29 cellular contexts compared by ENCODE assay signal in genomic region chr7:65749039-65749438, GRCh38.
DNase-seq lines count a peak whose midpoint lies in the region; ATAC-seq and TF ChIP-seq lines count a peak whose summit lies in the region.
"Had no signal": no experiment of that assay in that cellular context is flagged by ENCODE, and none has a peak within 500 bp of the region (broad histone marks: within the 10 kb centered on the region; RNA-seq: fewer than 3 reads in every experiment).

No MANE protein-coding gene starts in this region.

- peaks cover 62% of the 10 kb centered on the region for H3K79me2 ChIP-seq in DND-41 (ENCODE audit: insufficient read depth, low read length)
- peaks cover 36% of the 10 kb centered on the region for H3K79me2 ChIP-seq in OCI-LY1 (ENCODE audit: insufficient read depth, low read length)

- H4K20me1 ChIP-seq in DND-41 (ENCODE audit: insufficient read depth, low read length) (peaks cover 15% of the 10 kb centered on the region; the same call in 1 of the 2 replicates), OCI-LY1 (ENCODE audit: insufficient read depth, low read length) (no peaks in the 10 kb centered on the region)

- H3K4me2 ChIP-seq in DND-41 (ENCODE audit: insufficient read depth, low read length): peak overlapping the region; percentile 70
- peak overlapping the region; percentile 82 for H3K4me2 ChIP-seq in OCI-LY1 (ENCODE audit: low read length)
- H3K4me2 ChIP-seq: smooth muscle cell had no signal

- TF ChIP-seq CTCF in DND-41 (IDR thresholded peaks at IDR 0.05; ENCODE audit: borderline replicate concordance, extremely low read depth, low read length, poor library complexity, severe bottlenecking) (no peak), OCI-LY1 (IDR thresholded peaks at IDR 0.05; ENCODE audit: low read length) (no peak), gastroesophageal sphincter (IDR thresholded peaks at IDR 0.05) (no peak), sigmoid colon (IDR thresholded peaks at IDR 0.05) (no peak)

- DNase-seq in DND-41 (no peak), sigmoid colon (peak; percentile 40), NCI-H748 (lab: John Stamatoyannopoulos, UW; ENCODE audit: unreplicated experiment) (no peak)
- no peak for DNase-seq in activated CD8-positive, alpha-beta memory T cell treated with anti-CD3 and anti-CD28 coated beads, Interleukin-2, amount 50 U/mL, for 4 hours
- DNase-seq: activated CD8-positive, alpha-beta T cell treated with anti-CD3 and anti-CD28 coated beads, Interleukin-2, amount 10 ng/mL, durations not matched to agents 7 days and 5 days; activated gamma-delta T cell; activated naive CD8-positive, alpha-beta T cell treated with anti-CD3 and anti-CD28 coated beads, Interleukin-2, amount 50 U/mL, for 24 hours; activated T-cell treated with anti-CD3 and anti-CD28 coated beads for 4 hours; central memory CD4-positive, alpha-beta T cell; EL; GM23248; naive B cell; NCI-H1092; NCI-H187 treated with DMSO at 0.1 percent for 48 hours; NCI-H2171 treated with DMSO at 0.1 percent for 48 hours; NCI-H510A treated with DMSO at 0.1 percent for 48 hours; retina; SJCRH30; stimulated activated CD4-positive, alpha-beta T cell treated with anti-CD3 and anti-CD28 coated beads, Interleukin-1b, Interleukin-23, amount 100 ng/mL, for 48 hours; stimulated activated CD8-positive, alpha-beta memory T cell treated with anti-CD3 and anti-CD28 coated beads, Interleukin-4, amount 100 ng/mL, for 48 hours; stimulated activated naive CD8-positive, alpha-beta T cell treated with anti-CD3 and anti-CD28 coated beads, Interleukin-15, amount 100 ng/mL, for 72 hours; T-cell had no signal

- no peak overlapping the region for H3K9ac ChIP-seq in DND-41 (ENCODE audit: low read depth, low read length)
- no peak overlapping the region for H3K9ac ChIP-seq in OCI-LY1 (ENCODE audit: low read length)
- H3K9ac ChIP-seq: GM23248 had no signal

- no peaks in the 10 kb centered on the region for H3F3A ChIP-seq in OCI-LY1 (ENCODE audit: insufficient read depth, low read length)

- H3K27ac ChIP-seq in DND-41 (ENCODE audit: low read length): no peak overlapping the region
- H3K27ac ChIP-seq in OCI-LY1 (ENCODE audit: low read depth, low read length, poor library complexity, severe bottlenecking): no peak overlapping the region
- peak overlapping the region; percentile 92 to 98 (median 94) for H3K27ac ChIP-seq in gastroesophageal sphincter
- peak overlapping the region; percentile 94 to 100 (median 97) for H3K27ac ChIP-seq in sigmoid colon
- H3K27ac ChIP-seq: GM23248, SJCRH30, tibial nerve had no signal

- H2AFZ ChIP-seq in DND-41 (ENCODE audit: low read depth, low read length) (no peak overlapping the region), OCI-LY1 (ENCODE audit: low read length) (no peak overlapping the region)
- H2AFZ ChIP-seq: GM23248 had no signal

- no peak for ATAC-seq in DND-41 (ENCODE audit: insufficient read depth, low read depth)
- no peak for ATAC-seq in gastroesophageal sphincter
- ATAC-seq in GM19035 (IDR thresholded peaks at IDR 0.05; ENCODE audit: unreplicated experiment): no peak
- ATAC-seq: activated CD4-positive, CD25-positive, alpha-beta regulatory T cell treated with anti-CD3 and anti-CD28 coated beads, Interleukin-2, amount 50 U/mL, for 24 hours; activated CD8-positive, alpha-beta T cell treated with anti-CD3 and anti-CD28 coated beads, Interleukin-2, amount 10 ng/mL, durations not matched to agents 7 days and 5 days; activated naive CD8-positive, alpha-beta T cell treated with anti-CD3 and anti-CD28 coated beads, Interleukin-2, amount 50 U/mL, for 24 hours; left lobe of liver; stimulated activated naive CD8-positive, alpha-beta T cell treated with anti-CD3 and anti-CD28 coated beads, Interleukin-15, amount 100 ng/mL, for 72 hours; T-cell had no signal

- H3K4me3 ChIP-seq in DND-41 (ENCODE audit: low read depth in 1 of 2, low read length in 2 of 2) (no peak overlapping the region), OCI-LY1 (ENCODE audit: low read depth, low read length, poor library complexity, severe bottlenecking) (peak overlapping the region; percentile 86), gastroesophageal sphincter (no peak overlapping the region), sigmoid colon (no peak overlapping the region)
- H3K4me3 ChIP-seq: GM23248, smooth muscle cell, tibial nerve had no signal

- H3K36me3 ChIP-seq in DND-41 (ENCODE audit: insufficient read depth, low read length) (peaks cover 17% of the 10 kb centered on the region), OCI-LY1 (ENCODE audit: insufficient read depth, low read length) (peaks cover 20% of the 10 kb centered on the region), gastroesophageal sphincter (no peaks in the 10 kb centered on the region), sigmoid colon (no peaks in the 10 kb centered on the region)

- H3K27me3 ChIP-seq in DND-41 (ENCODE audit: insufficient read depth, low read length, poor library complexity): no peaks in the 10 kb centered on the region
- H3K27me3 ChIP-seq in OCI-LY1 (ENCODE audit: insufficient read depth, low read length): no peaks in the 10 kb centered on the region
- H3K27me3 ChIP-seq in gastroesophageal sphincter: no peaks in the 10 kb centered on the region
- no peaks in the 10 kb centered on the region for H3K27me3 ChIP-seq in sigmoid colon
- H3K27me3 ChIP-seq: SJCRH30, tibial nerve had no signal

- no peak for TF ChIP-seq EP300 in gastroesophageal sphincter (IDR thresholded peaks at IDR 0.05)
- TF ChIP-seq EP300 in sigmoid colon (IDR thresholded peaks at IDR 0.05): no peak

- H3K9me2 ChIP-seq in OCI-LY1 (ENCODE audit: low read depth, low read length): no peaks in the 10 kb centered on the region

- TF ChIP-seq POLR2A in gastroesophageal sphincter (IDR thresholded peaks at IDR 0.05): no peak
- no peak for TF ChIP-seq POLR2A in sigmoid colon (IDR thresholded peaks at IDR 0.05)

- WGBS in gastroesophageal sphincter (ENCODE audit: low coverage in 1 of 2), 2 donors: 68 to 100% methylated on average over 1 to 3 of the region's 4 CpGs
- 94 to 95% methylated on average over 4 of the region's 4 CpGs for WGBS in sigmoid colon, 2 donors

- H3K4me1 ChIP-seq in DND-41 (ENCODE audit: insufficient read depth, low read length) (peaks cover 26% of the 10 kb centered on the region), OCI-LY1 (ENCODE audit: insufficient read depth, low read length, severe bottlenecking) (peaks cover 33% of the 10 kb centered on the region), gastroesophageal sphincter (peaks cover 3 to 67% (median 10%) of the 10 kb centered on the region in 3 donors), sigmoid colon (peaks cover 0 to 66% (median 51%) of the 10 kb centered on the region in 4 donors)

- H3K9me3 ChIP-seq in DND-41 (ENCODE audit: insufficient read depth, low read length, severe bottlenecking): no peaks in the 10 kb centered on the region
- H3K9me3 ChIP-seq in OCI-LY1 (ENCODE audit: low read length): no peaks in the 10 kb centered on the region
- H3K9me3 ChIP-seq in gastroesophageal sphincter: no peaks in the 10 kb centered on the region
- H3K9me3 ChIP-seq in sigmoid colon: no peaks in the 10 kb centered on the region
- H3K9me3 ChIP-seq: SJCRH30, tibial nerve had no signal

- intact Hi-C loops in sigmoid colon (cut with DNase I): no loop called here

Comparison
In these comparisons a context has a peak if more than half of its experiments do, and no peak if none do; other contexts are left out.
1. H3K27ac ChIP-seq: peak in gastroesophageal sphincter (4 of 4) and sigmoid colon (4 of 4); none in DND-41 (single experiment) and OCI-LY1 (single experiment).